ENCODE assay signal across 1 cellular context in the genomic region with DNA sequence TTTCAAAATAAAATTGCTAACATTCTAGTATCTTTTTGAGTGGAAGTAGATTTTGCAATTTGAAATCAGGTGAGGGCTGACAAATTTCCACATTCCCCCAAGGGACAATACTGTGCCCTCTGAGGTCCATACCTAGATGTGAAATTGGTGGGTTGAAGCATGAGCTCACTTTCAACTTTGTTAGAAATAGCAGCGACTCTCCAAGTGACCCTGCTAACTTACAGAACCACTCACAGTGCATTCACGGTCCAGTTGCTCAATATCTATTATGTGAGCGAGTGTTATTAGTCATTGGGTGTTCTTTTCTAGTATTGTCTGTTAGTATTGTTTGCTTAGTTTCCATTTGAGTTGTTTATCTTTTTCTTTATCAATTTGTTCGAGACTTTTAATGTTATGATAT.
TF ChIP-seq lines count a peak whose summit lies in the region.

No MANE protein-coding gene starts in this region.

TF ChIP-seq in GM23338, 12 proteins besides CTCF, POLR2A, EP300 and RAD21 (continued from another document):
- TF ChIP-seq, protein P1, sequence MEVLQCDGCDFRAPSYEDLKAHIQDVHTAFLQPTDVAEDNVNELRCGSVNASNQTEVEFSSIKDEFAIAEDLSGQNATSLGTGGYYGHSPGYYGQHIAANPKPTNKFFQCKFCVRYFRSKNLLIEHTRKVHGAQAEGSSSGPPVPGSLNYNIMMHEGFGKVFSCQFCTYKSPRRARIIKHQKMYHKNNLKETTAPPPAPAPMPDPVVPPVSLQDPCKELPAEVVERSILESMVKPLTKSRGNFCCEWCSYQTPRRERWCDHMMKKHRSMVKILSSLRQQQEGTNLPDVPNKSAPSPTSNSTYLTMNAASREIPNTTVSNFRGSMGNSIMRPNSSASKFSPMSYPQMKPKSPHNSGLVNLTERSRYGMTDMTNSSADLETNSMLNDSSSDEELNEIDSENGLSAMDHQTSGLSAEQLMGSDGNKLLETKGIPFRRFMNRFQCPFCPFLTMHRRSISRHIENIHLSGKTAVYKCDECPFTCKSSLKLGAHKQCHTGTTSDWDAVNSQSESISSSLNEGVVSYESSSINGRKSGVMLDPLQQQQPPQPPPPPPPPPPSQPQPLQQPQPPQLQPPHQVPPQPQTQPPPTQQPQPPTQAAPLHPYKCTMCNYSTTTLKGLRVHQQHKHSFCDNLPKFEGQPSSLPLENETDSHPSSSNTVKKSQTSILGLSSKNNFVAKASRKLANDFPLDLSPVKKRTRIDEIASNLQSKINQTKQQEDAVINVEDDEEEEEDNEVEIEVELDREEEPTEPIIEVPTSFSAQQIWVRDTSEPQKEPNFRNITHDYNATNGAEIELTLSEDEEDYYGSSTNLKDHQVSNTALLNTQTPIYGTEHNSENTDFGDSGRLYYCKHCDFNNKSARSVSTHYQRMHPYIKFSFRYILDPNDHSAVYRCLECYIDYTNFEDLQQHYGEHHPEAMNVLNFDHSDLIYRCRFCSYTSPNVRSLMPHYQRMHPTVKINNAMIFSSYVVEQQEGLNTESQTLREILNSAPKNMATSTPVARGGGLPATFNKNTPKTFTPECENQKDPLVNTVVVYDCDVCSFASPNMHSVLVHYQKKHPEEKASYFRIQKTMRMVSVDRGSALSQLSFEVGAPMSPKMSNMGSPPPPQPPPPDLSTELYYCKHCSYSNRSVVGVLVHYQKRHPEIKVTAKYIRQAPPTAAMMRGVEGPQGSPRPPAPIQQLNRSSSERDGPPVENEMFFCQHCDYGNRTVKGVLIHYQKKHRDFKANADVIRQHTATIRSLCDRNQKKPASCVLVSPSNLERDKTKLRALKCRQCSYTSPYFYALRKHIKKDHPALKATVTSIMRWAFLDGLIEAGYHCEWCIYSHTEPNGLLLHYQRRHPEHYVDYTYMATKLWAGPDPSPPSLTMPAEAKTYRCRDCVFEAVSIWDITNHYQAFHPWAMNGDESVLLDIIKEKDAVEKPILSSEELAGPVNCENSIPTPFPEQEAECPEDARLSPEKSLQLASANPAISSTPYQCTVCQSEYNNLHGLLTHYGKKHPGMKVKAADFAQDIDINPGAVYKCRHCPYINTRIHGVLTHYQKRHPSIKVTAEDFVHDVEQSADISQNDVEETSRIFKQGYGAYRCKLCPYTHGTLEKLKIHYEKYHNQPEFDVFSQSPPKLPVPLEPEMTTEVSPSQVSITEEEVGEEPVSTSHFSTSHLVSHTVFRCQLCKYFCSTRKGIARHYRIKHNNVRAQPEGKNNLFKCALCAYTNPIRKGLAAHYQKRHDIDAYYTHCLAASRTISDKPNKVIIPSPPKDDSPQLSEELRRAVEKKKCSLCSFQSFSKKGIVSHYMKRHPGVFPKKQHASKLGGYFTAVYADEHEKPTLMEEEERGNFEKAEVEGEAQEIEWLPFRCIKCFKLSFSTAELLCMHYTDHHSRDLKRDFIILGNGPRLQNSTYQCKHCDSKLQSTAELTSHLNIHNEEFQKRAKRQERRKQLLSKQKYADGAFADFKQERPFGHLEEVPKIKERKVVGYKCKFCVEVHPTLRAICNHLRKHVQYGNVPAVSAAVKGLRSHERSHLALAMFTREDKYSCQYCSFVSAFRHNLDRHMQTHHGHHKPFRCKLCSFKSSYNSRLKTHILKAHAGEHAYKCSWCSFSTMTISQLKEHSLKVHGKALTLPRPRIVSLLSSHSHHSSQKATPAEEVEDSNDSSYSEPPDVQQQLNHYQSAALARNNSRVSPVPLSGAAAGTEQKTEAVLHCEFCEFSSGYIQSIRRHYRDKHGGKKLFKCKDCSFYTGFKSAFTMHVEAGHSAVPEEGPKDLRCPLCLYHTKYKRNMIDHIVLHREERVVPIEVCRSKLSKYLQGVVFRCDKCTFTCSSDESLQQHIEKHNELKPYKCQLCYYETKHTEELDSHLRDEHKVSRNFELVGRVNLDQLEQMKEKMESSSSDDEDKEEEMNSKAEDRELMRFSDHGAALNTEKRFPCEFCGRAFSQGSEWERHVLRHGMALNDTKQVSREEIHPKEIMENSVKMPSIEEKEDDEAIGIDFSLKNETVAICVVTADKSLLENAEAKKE (CRISPR knock-in tag; IDR thresholded peaks at IDR 0.05): no peak
- no peak for TF ChIP-seq CREB1 (CRISPR knock-in tag; IDR thresholded peaks at IDR 0.05; ENCODE audit: low read depth)
- no peak for TF ChIP-seq EZH2 (IDR thresholded peaks at IDR 0.05; ENCODE audit: low read depth, unreplicated experiment)
